28 cellular contexts compared by ENCODE assay signal in the genomic region with DNA sequence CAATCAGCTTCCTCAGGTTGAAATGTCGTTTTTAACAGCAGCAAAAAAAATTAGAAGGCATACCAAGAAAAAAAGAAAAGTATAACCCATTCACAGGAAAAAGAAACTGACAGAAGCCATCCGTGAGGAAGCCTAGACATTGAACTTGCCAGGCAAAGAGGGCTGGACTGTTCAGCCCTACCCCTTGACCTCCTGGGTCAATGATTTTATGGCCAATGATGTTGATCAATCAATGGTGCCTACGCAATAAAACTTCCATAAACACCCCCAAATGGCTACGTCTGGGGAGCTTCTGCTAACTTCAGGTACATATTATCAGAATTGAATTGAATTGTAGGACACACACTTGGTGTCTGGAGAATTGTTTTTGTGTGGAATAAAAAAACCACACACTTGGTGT.
"Had no signal": no experiment of that assay in that cellular context is flagged by ENCODE, and none has a peak within 500 bp of the region (broad histone marks: within the 10 kb centered on the region; RNA-seq: fewer than 3 reads in every experiment).

No MANE protein-coding gene starts in this region.

- H3K4me1 Mint-ChIP-seq: mesothelial cell of epicardium had no signal

- H3K9me3 ChIP-seq: colonic mucosa, esophagus muscularis mucosa, heart right ventricle, psoas muscle, thoracic aorta, tibial nerve, upper lobe of left lung had no signal

- H3K27ac Mint-ChIP-seq: dendritic cell treated with granulocyte-macrophage colony-stimulating factor and Interleukin-4, amounts not matched to agents 40 ng/mL and 50 ng/mL, for 4 days; endodermal cell; mesothelial cell of epicardium; naive thymus-derived CD8-positive, alpha-beta T cell; nephron progenitor cell; stimulated activated naive B cell treated with anti-CD40 and anti-IgM and Interleukin-4, amounts not matched to agents 10 μg/mL and 1 μg/mL and 100 μg/mL, for 72 hours; stimulated activated naive CD8-positive, alpha-beta T cell treated with anti-CD3 and anti-CD28 coated beads, Interleukin-15, Interleukin-2, amounts not matched to agents 100 ng/mL and 50 ng/mL, for 24 hours had no signal

- DNase-seq: colonic mucosa; effector CD8-positive, alpha-beta T cell; endodermal cell; glutamatergic neuron; heart right ventricle; hippocampal formation; left cardiac atrium; left ventricle myocardium superior; mesenchymal stem cell; naive thymus-derived CD8-positive, alpha-beta T cell; nephron progenitor cell; nucleus accumbens; posterior cingulate gyrus; psoas muscle; right cardiac atrium; stimulated activated CD4-positive, alpha-beta T cell treated with anti-CD3 and anti-CD28 coated beads, Interleukin-15, amount 100 ng/mL, for 24 hours; stimulated activated CD4-positive, alpha-beta T cell treated with anti-CD3 and anti-CD28 coated beads, Interleukin-2, amount 100 ng/mL, for 48 hours; stimulated activated naive B cell treated with anti-CD40 and anti-IgM and Interleukin-4, amounts not matched to agents 10 μg/mL and 1 μg/mL and 100 μg/mL, for 72 hours; upper lobe of left lung had no signal

- H3K27me3 ChIP-seq: colonic mucosa, foreskin keratinocyte, heart right ventricle, tibial nerve, upper lobe of left lung had no signal

- H3K4me3 ChIP-seq: colonic mucosa, esophagus muscularis mucosa, heart right ventricle, lung, psoas muscle, skin epidermis, thoracic aorta, tibial nerve, upper lobe of left lung had no signal

- H3K36me3 Mint-ChIP-seq: mesothelial cell of epicardium; naive thymus-derived CD8-positive, alpha-beta T cell; stimulated activated naive B cell treated with anti-CD40 and anti-IgM and Interleukin-4, amounts not matched to agents 10 μg/mL and 1 μg/mL and 100 μg/mL, for 72 hours had no signal

- H3K9me3 Mint-ChIP-seq: dendritic cell treated with granulocyte-macrophage colony-stimulating factor and Interleukin-4, amounts not matched to agents 40 ng/mL and 50 ng/mL, for 4 days; endodermal cell; naive thymus-derived CD8-positive, alpha-beta T cell; stimulated activated naive B cell treated with anti-CD40 and anti-IgM and Interleukin-4, amounts not matched to agents 10 μg/mL and 1 μg/mL and 100 μg/mL, for 72 hours; stimulated activated naive CD8-positive, alpha-beta T cell treated with anti-CD3 and anti-CD28 coated beads, Interleukin-15, Interleukin-2, amounts not matched to agents 100 ng/mL and 50 ng/mL, for 24 hours had no signal

- ATAC-seq: foreskin keratinocyte; heart right ventricle; left cardiac atrium; left ventricle myocardium superior; naive thymus-derived CD8-positive, alpha-beta T cell; psoas muscle; right cardiac atrium; stimulated activated naive B cell treated with anti-CD40 and anti-IgM and Interleukin-4, amounts not matched to agents 10 μg/mL and 1 μg/mL and 100 μg/mL, for 72 hours had no signal

- H3K4me1 ChIP-seq: colonic mucosa, psoas muscle had no signal

- H3K4me3 Mint-ChIP-seq: dendritic cell treated with granulocyte-macrophage colony-stimulating factor and Interleukin-4, amounts not matched to agents 40 ng/mL and 50 ng/mL, for 4 days; endodermal cell; mesothelial cell of epicardium; naive thymus-derived CD8-positive, alpha-beta T cell; nephron progenitor cell; stimulated activated naive B cell treated with anti-CD40 and anti-IgM and Interleukin-4, amounts not matched to agents 10 μg/mL and 1 μg/mL and 100 μg/mL, for 72 hours; stimulated activated naive CD8-positive, alpha-beta T cell treated with anti-CD3 and anti-CD28 coated beads, Interleukin-15, Interleukin-2, amounts not matched to agents 100 ng/mL and 50 ng/mL, for 24 hours had no signal

- H3K27ac ChIP-seq: colonic mucosa, esophagus muscularis mucosa, foreskin keratinocyte, heart right ventricle, psoas muscle, skin epidermis, thoracic aorta, tibial nerve, upper lobe of left lung had no signal

- H3K36me3 ChIP-seq: colonic mucosa, esophagus muscularis mucosa, heart right ventricle, thoracic aorta, tibial nerve, upper lobe of left lung had no signal
